ENCODE assay signal across 22 cellular contexts in genomic region chr15:69834756-69835155, GRCh38.
"Had no signal": no experiment of that assay in that cellular context is flagged by ENCODE, and none has a peak within 500 bp of the region (broad histone marks: within the 10 kb centered on the region; RNA-seq: fewer than 3 reads in every experiment).

No MANE protein-coding gene starts in this region.

- H3K27me3 Mint-ChIP-seq: activated CD4-positive, alpha-beta T cell treated with anti-CD3 and anti-CD28 coated beads for 36 hours; activated naive CD8-positive, alpha-beta T cell; T-cell had no signal

- H3K36me3 Mint-ChIP-seq: activated naive CD8-positive, alpha-beta T cell; T-cell had no signal

- H3K27me3 ChIP-seq: breast epithelium had no signal

- H3K27ac Mint-ChIP-seq: activated CD4-positive, alpha-beta memory T cell treated with anti-CD3 and anti-CD28 coated beads, Interleukin-2, amount 10 ng/mL, durations not matched to agents 7 days and 5 days; activated CD4-positive, alpha-beta T cell treated with anti-CD3 and anti-CD28 coated beads for 36 hours; activated naive CD4-positive, alpha-beta T cell treated with anti-CD3 and anti-CD28 coated beads for 36 hours; activated naive CD8-positive, alpha-beta T cell; T-cell had no signal

- DNase-seq: activated CD4-positive, alpha-beta memory T cell treated with anti-CD3 and anti-CD28 coated beads, Interleukin-2, amount 10 ng/mL, durations not matched to agents 7 days and 5 days; activated CD4-positive, alpha-beta T cell treated with anti-CD3 and anti-CD28 coated beads for 36 hours; activated CD4-positive, alpha-beta T cell treated with anti-CD3 and anti-CD28 coated beads, Interleukin-2, amount 50 U/mL, for 1 hour; activated gamma-delta T cell; activated naive CD4-positive, alpha-beta T cell treated with anti-CD3 and anti-CD28 coated beads for 36 hours; activated T-cell treated with anti-CD3 and anti-CD28 coated beads for 4 hours; activated T-cell treated with anti-CD3 and anti-CD28 coated beads, Interleukin-2, amount 50 U/mL, for 48 hours; caudate nucleus; MM.1S; NCI-H1105; NCI-H1436; NCI-H1694 treated with DMSO at 0.1 percent for 48 hours; NCI-H2029 treated with DMSO at 0.1 percent for 48 hours; PC-9; SIG-M5; T-cell; T-helper 2 cell; WERI-Rb-1 had no signal

- H3K4me3 Mint-ChIP-seq: activated CD4-positive, alpha-beta memory T cell treated with anti-CD3 and anti-CD28 coated beads, Interleukin-2, amount 10 ng/mL, durations not matched to agents 7 days and 5 days; activated CD4-positive, alpha-beta T cell treated with anti-CD3 and anti-CD28 coated beads for 36 hours; activated naive CD4-positive, alpha-beta T cell treated with anti-CD3 and anti-CD28 coated beads for 36 hours; activated naive CD8-positive, alpha-beta T cell; activated T-helper 17 cell treated with anti-CD3 and anti-CD28 coated beads, Interleukin-2, amount 50 U/mL, for 72 hours; T-cell had no signal

- H3K9me3 ChIP-seq: breast epithelium had no signal

- H3K4me3 ChIP-seq: breast epithelium, PC-9, SK-N-MC had no signal

- H3K4me1 Mint-ChIP-seq: activated CD4-positive, alpha-beta memory T cell treated with anti-CD3 and anti-CD28 coated beads, Interleukin-2, amount 10 ng/mL, durations not matched to agents 7 days and 5 days; activated CD4-positive, alpha-beta T cell treated with anti-CD3 and anti-CD28 coated beads for 36 hours; activated T-helper 17 cell treated with anti-CD3 and anti-CD28 coated beads, Interleukin-2, amount 50 U/mL, for 72 hours; T-cell had no signal

- H3K36me3 ChIP-seq: breast epithelium, WERI-Rb-1 had no signal

- H3K4me2 ChIP-seq: PC-9 had no signal

- H2AFZ ChIP-seq: PC-9 had no signal

- H3K27ac ChIP-seq: breast epithelium, PC-9, SK-N-MC, WERI-Rb-1 had no signal

- H3K9me3 Mint-ChIP-seq: activated CD4-positive, alpha-beta memory T cell treated with anti-CD3 and anti-CD28 coated beads, Interleukin-2, amount 10 ng/mL, durations not matched to agents 7 days and 5 days; activated naive CD4-positive, alpha-beta T cell treated with anti-CD3 and anti-CD28 coated beads for 36 hours; activated T-helper 17 cell treated with anti-CD3 and anti-CD28 coated beads, Interleukin-2, amount 50 U/mL, for 72 hours; T-cell had no signal

- ATAC-seq: activated CD4-positive, alpha-beta T cell treated with anti-CD3 and anti-CD28 coated beads for 36 hours; activated T-helper 17 cell treated with anti-CD3 and anti-CD28 coated beads, Interleukin-2, amount 50 U/mL, for 72 hours; T-cell had no signal

- H3K4me1 ChIP-seq: breast epithelium had no signal
